In genomic region chr15:52427804-52428203, GRCh38 we compare ENCODE assay signal across 9 cellular contexts.
DNase-seq lines count a peak whose midpoint lies in the region; ATAC-seq, FAIRE-seq and TF ChIP-seq lines count a peak whose summit lies in the region.
"Had no signal": no experiment of that assay in that cellular context is flagged by ENCODE, and none has a peak within 500 bp of the region (broad histone marks: within the 10 kb centered on the region; RNA-seq: fewer than 3 reads in every experiment).

No MANE protein-coding gene starts in this region.

- H3K9ac ChIP-seq in endothelial cell of umbilical vein (replicated peaks; ENCODE audit: extremely low read depth, insufficient read depth, low read length), result no peak overlapping the region

- no peak overlapping the region for H3K27ac ChIP-seq in endothelial cell of umbilical vein (ENCODE audit: insufficient read depth, low read depth, low read length)
- H3K27ac ChIP-seq: neutrophil, upper lobe of left lung had no signal

- H3K4me1 ChIP-seq in endothelial cell of umbilical vein (ENCODE audit: control insufficient read depth, extremely low read depth, insufficient read depth, low read length), result peaks cover 6% of the 10 kb centered on the region
- H3K4me1 ChIP-seq: upper lobe of left lung had no signal

- dilution Hi-C loops in endothelial cell of umbilical vein (cut with MboI; ENCODE audit: extremely low pct_ligation_motif_present, low sequenced_read_pairs), result no loop called here

- H3K36me3 ChIP-seq in endothelial cell of umbilical vein (ENCODE audit: control insufficient read depth in 2 of 2, extremely low read depth in 1 of 2, insufficient read depth in 2 of 2, low read length in 2 of 2), result peaks cover 1 to 9% of the 10 kb centered on the region in 2 experiments
- H3K36me3 ChIP-seq: upper lobe of left lung had no signal

- DNase-seq in GM10248 (ENCODE audit: extremely low spot score) (peak; percentile 27), HuH-7 (ENCODE audit: low spot score) (peak; percentile 14), endothelial cell of umbilical vein (ENCODE audit: low read depth, low spot score) (no peak), posterior vena cava (ENCODE audit: low spot score) (peak; percentile 85), NCI-H1930 (lab: John Stamatoyannopoulos, UW) (no peak), NCI-H187 (lab: John Stamatoyannopoulos, UW) (no peak)
- DNase-seq: upper lobe of left lung had no signal

- H2AFZ ChIP-seq in endothelial cell of umbilical vein (ENCODE audit: low read depth, low read length), result no peak overlapping the region

- no TSS peak for BruUV-seq in endothelial cell of umbilical vein (replicated peaks; lab: Mats Ljungman, UMichigan)

- peaks cover 7% of the 10 kb centered on the region for H3K79me2 ChIP-seq in endothelial cell of umbilical vein (ENCODE audit: control insufficient read depth, insufficient read depth, low read length)

- no peak overlapping the region for H3K4me3 ChIP-seq in endothelial cell of umbilical vein (replicated peaks in 1 of 3; ENCODE audit: insufficient read depth in 1 of 3, low read depth in 1 of 3, low read length in 3 of 3)
- H3K4me3 ChIP-seq: upper lobe of left lung had no signal

- TF ChIP-seq POLR2A in endothelial cell of umbilical vein (IDR thresholded peaks at IDR 0.05; ENCODE audit: low read depth, low read length), result no peak

- no peak overlapping the region for H3K4me2 ChIP-seq in endothelial cell of umbilical vein (ENCODE audit: insufficient read depth, low read length)

- H4K20me1 ChIP-seq in endothelial cell of umbilical vein (replicated peaks; ENCODE audit: control insufficient read depth, extremely low read depth, insufficient read depth, low read length), result no peaks in the 10 kb centered on the region

- no peaks in the 10 kb centered on the region for H3K9me1 ChIP-seq in endothelial cell of umbilical vein (replicated peaks; ENCODE audit: control insufficient read depth, extremely low read depth, insufficient read depth, low read length)

- no peaks in the 10 kb centered on the region for H3K9me3 ChIP-seq in endothelial cell of umbilical vein (replicated peaks; ENCODE audit: control insufficient read depth, insufficient read depth, low read length)
- H3K9me3 ChIP-seq: neutrophil, upper lobe of left lung had no signal

- CTCF ChIA-PET in GM10248 (lab: Yijun Ruan, JAX) (no interaction called here), endothelial cell of umbilical vein (lab: Charles Lee) (interaction anchor here (1.4 to 1.7 kb wide), 3 partner anchors 10 to 37 kb away, joined by 3 to 5 read pairs (median 4); no protein-coding TSS in a partner anchor)

- H3K27me3 ChIP-seq in endothelial cell of umbilical vein (ENCODE audit: control insufficient read depth in 2 of 2, insufficient read depth in 2 of 2, low read length in 2 of 2), result no peaks in the 10 kb centered on the region
- H3K27me3 ChIP-seq: neutrophil, upper lobe of left lung had no signal

- POLR2A ChIA-PET in GM10248 (lab: Yijun Ruan, JAX), result no interaction called here
- POLR2A ChIA-PET in endothelial cell of umbilical vein (lab: Charles Lee), result no interaction called here

- FAIRE-seq in endothelial cell of umbilical vein (lab: Jason Lieb, UNC), result no peak

- no peak for ATAC-seq in HG02763 (IDR thresholded peaks at IDR 0.05; ENCODE audit: unreplicated experiment)

- TF ChIP-seq CTCF in GM10248 (IDR thresholded peaks at IDR 0.05; ENCODE audit: control extremely low read depth, extremely low read depth, low read depth, missing control alignments), result no peak
- TF ChIP-seq CTCF in endothelial cell of umbilical vein (IDR thresholded peaks at IDR 0.05; ENCODE audit: extremely low read depth in 1 of 2, insufficient read depth in 1 of 2, low read depth in 1 of 2, low read length in 2 of 2), result no peak

- intact Hi-C loops in endothelial cell of umbilical vein (cut with micrococcal nuclease) (no loop called here), posterior vena cava (cut with DNase I) (no loop called here)

TF ChIP-seq in endothelial cell of umbilical vein, 7 proteins besides CTCF, POLR2A, EP300 and RAD21:
- peak; percentile 42 for TF ChIP-seq GATA2 (IDR thresholded peaks at IDR 0.05; ENCODE audit: insufficient read depth, insufficient read length, low read depth, low read length)
- TF ChIP-seq MYC (IDR thresholded peaks at IDR 0.05; ENCODE audit: low read depth, low read length), result no peak
- TF ChIP-seq MAX (IDR thresholded peaks at IDR 0.05; ENCODE audit: insufficient read depth, insufficient read length), result no peak
- no peak for TF ChIP-seq FOS (IDR thresholded peaks at IDR 0.05; ENCODE audit: borderline replicate concordance, insufficient read depth, low read length)
- TF ChIP-seq EZH2 (IDR thresholded peaks at IDR 0.05; ENCODE audit: borderline replicate concordance, low read depth, low read length, severe bottlenecking), result no peak
- TF ChIP-seq JUN (IDR thresholded peaks at IDR 0.05; ENCODE audit: borderline replicate concordance, insufficient read depth, insufficient read length, low read depth), result no peak
- no peak for TF ChIP-seq POLR2AphosphoS5 (IDR thresholded peaks at IDR 0.05; ENCODE audit: insufficient read depth, low read depth, low read length)
TF ChIP-seq in endothelial cell of umbilical vein: peak in this region for 1.

Comparison
In these comparisons a context has a peak if more than half of its experiments do, and no peak if none do; other contexts are left out.
1. DNase-seq: peak in GM10248 (single experiment), HuH-7 (single experiment) and posterior vena cava (single experiment); none in endothelial cell of umbilical vein (single experiment), NCI-H1930 (0 of 2) and NCI-H187 (0 of 2).